Comparison of ENCODE assay signal across 8 cellular contexts in genomic region chr11:15073361-15074205, GRCh38. TPM values are rescaled to one million over a fixed set of nuclear protein-coding genes. Genes with fewer than 3 reads are reported as not detected.
A peak's percentile ranks its signal among the peaks of the same experiment; 100 is the strongest.
DNase-seq lines count a peak whose midpoint lies in the region; TF ChIP-seq lines count a peak whose summit lies in the region.

Gene CALCB, plus strand, starts transcription at chr11:15073593. Its CDS starts 1,126 bp downstream, at chr11:15074719.

- H3K4me3 ChIP-seq in mucosa of rectum (ENCODE audit: low read length in 2 of 2) (peak within 1 kb of the TSS; percentile 10 to 59), vagina (peak within 1 kb of the TSS; percentile 24 to 33), uterus (no peak within 1 kb of the TSS)

- H3K36me3 ChIP-seq in mucosa of rectum (ENCODE audit: control insufficient read depth in 2 of 2, insufficient read depth in 2 of 2, low read length in 2 of 2) (no peaks in the 10 kb centered on the region), vagina (no peaks in the 10 kb centered on the region), uterus (no peaks in the 10 kb centered on the region)

- TF ChIP-seq POLR2A in vagina (IDR thresholded peaks at IDR 0.05) (no peak), uterus (IDR thresholded peaks at IDR 0.05) (no peak)

- H3K9me3 ChIP-seq in mucosa of rectum (ENCODE audit: control insufficient read depth in 2 of 2, low read length in 2 of 2) = no peaks in the 10 kb centered on the region
- no peaks in the 10 kb centered on the region for H3K9me3 ChIP-seq in vagina
- no peaks in the 10 kb centered on the region for H3K9me3 ChIP-seq in uterus

- peaks cover 13 to 24% of the 10 kb centered on the region in 2 donors for H3K27me3 ChIP-seq in mucosa of rectum (ENCODE audit: control insufficient read depth in 2 of 2, insufficient read depth in 2 of 2, low read length in 2 of 2)
- no peaks in the 10 kb centered on the region for H3K27me3 ChIP-seq in vagina
- no peaks in the 10 kb centered on the region for H3K27me3 ChIP-seq in uterus

- H3K4me1 ChIP-seq in mucosa of rectum (ENCODE audit: control insufficient read depth in 2 of 2, insufficient read depth in 2 of 2, low read length in 2 of 2) (peaks cover 11 to 16% of the 10 kb centered on the region in 2 donors), vagina (peaks cover 18% of the 10 kb centered on the region), uterus (no peaks in the 10 kb centered on the region)

- intact Hi-C loops in vagina (cut with DNase I) (no loop called here), uterus (cut with DNase I; ENCODE audit: low total_unique reads) (no loop called here)

- H3K27ac ChIP-seq in mucosa of rectum (ENCODE audit: low read depth in 2 of 2, low read length in 2 of 2) = no peak within 1 kb of the TSS
- H3K27ac ChIP-seq in vagina = no peak within 1 kb of the TSS
- H3K27ac ChIP-seq in uterus = no peak within 1 kb of the TSS

- DNase-seq in NCI-H1417 (lab: John Stamatoyannopoulos, UW) (peak; percentile 61 to 78 (median 78)), NCI-H1417 treated with DMSO at 0.1 percent for 48 hours (lab: John Stamatoyannopoulos, UW) (no peak), SW480 (ENCODE audit: low spot score) (peak; percentile 43), ecto neural progenitor cell (ENCODE audit: low spot score) (peak; percentile 70), vagina (ENCODE audit: extremely low spot score in 2 of 2) (no peak), uterus (no peak)
- no peak for DNase-seq in activated CD4-positive, CD25-positive, alpha-beta regulatory T cell (lab: John Stamatoyannopoulos, UW)

- TF ChIP-seq CTCF in vagina (IDR thresholded peaks at IDR 0.05) (no peak), uterus (IDR thresholded peaks at IDR 0.05) (no peak)

- no peak within 1 kb of the TSS for H3K9ac ChIP-seq in mucosa of rectum (ENCODE audit: low read depth in 1 of 2, low read length in 2 of 2)

RNA-seq across cellular contexts. Expression of gene CALCB, which starts in this region (rescaled TPM):
- 2.0 TPM for total RNA-seq in vagina
- total RNA-seq in uterus = under 1 TPM in 1 of 4 donors, not detected in 3; 0.21 TPM

Comparison
In these comparisons a context has a peak if more than half of its experiments do, and no peak if none do; other contexts are left out.
1. DNase-seq: peak in NCI-H1417 (3 of 3), SW480 (single experiment) and ecto neural progenitor cell (single experiment); none in NCI-H1417 treated with DMSO at 0.1 percent for 48 hours (single experiment), vagina (0 of 2), uterus (0 of 2) and activated CD4-positive, CD25-positive, alpha-beta regulatory T cell (0 of 4).
2. H3K4me3 ChIP-seq: peak in mucosa of rectum (2 of 2) and vagina (2 of 2); none in uterus (0 of 2).